ENCODE assay signal across 21 cellular contexts in genomic region chr10:19049577-19049976, GRCh38. TPM values are rescaled to one million over a fixed set of nuclear protein-coding genes. Genes with fewer than 3 reads are reported as not detected.
A peak's percentile ranks its signal among the peaks of the same experiment; 100 is the strongest.
DNase-seq lines count a peak whose midpoint lies in the region; ATAC-seq and TF ChIP-seq lines count a peak whose summit lies in the region.
"Had no signal": no experiment of that assay in that cellular context is flagged by ENCODE, and none has a peak within 500 bp of the region (broad histone marks: within the 10 kb centered on the region; RNA-seq: fewer than 3 reads in every experiment).

No MANE protein-coding gene starts in this region.

- H3K9ac ChIP-seq in neural cell (ENCODE audit: low read length): no peak overlapping the region

- H3F3A ChIP-seq in neural cell (ENCODE audit: insufficient read depth, low read length, poor library complexity, severe bottlenecking): no peaks in the 10 kb centered on the region

- H3K27me3 ChIP-seq in hepatocyte (no peaks in the 10 kb centered on the region), neural cell (ENCODE audit: insufficient read depth, low read depth, low read length) (no peaks in the 10 kb centered on the region)

- no peak for TF ChIP-seq RAD21 in neural cell (conservative IDR thresholded peaks at IDR 0.05)

- H3K4me3 ChIP-seq in hepatocyte (peak overlapping the region; percentile 19), neural cell (ENCODE audit: low read length) (no peak overlapping the region)

- H4K20me1 ChIP-seq in hepatocyte (ENCODE audit: insufficient read depth, poor library complexity, severe bottlenecking) (no peaks in the 10 kb centered on the region), neural cell (ENCODE audit: insufficient read depth) (no peaks in the 10 kb centered on the region)

- peak overlapping the region; percentile 80 for H3K27ac ChIP-seq in hepatocyte
- no peak overlapping the region for H3K27ac ChIP-seq in neural cell (ENCODE audit: low read length)
- no peak overlapping the region for H3K27ac ChIP-seq in caudate nucleus (ENCODE audit: low read depth, low read length)
- H3K27ac ChIP-seq: C4-2B had no signal

- H2AFZ ChIP-seq in hepatocyte (no peak overlapping the region), neural cell (ENCODE audit: low read depth, low read length) (no peak overlapping the region)

- H3K9me2 ChIP-seq in hepatocyte (replicated peaks; ENCODE audit: insufficient read depth) (no peaks in the 10 kb centered on the region), neural cell (ENCODE audit: insufficient read depth, low read length) (no peaks in the 10 kb centered on the region)

- no peaks in the 10 kb centered on the region for H3K4me1 ChIP-seq in hepatocyte (ENCODE audit: insufficient read depth)

- no peak for TF ChIP-seq CTCF in hepatocyte (IDR thresholded peaks at IDR 0.05; ENCODE audit: poor library complexity)
- TF ChIP-seq CTCF in neural cell (IDR thresholded peaks at IDR 0.05; ENCODE audit: poor library complexity, severe bottlenecking): no peak
- TF ChIP-seq CTCF in GM10266 (IDR thresholded peaks at IDR 0.05; ENCODE audit: control insufficient read depth, insufficient read depth, low read depth, missing control alignments): no peak

- no peak for TF ChIP-seq EP300 in neural cell (conservative IDR thresholded peaks at IDR 0.05; ENCODE audit: poor library complexity, severe bottlenecking)

- H3K9me3 ChIP-seq in hepatocyte (ENCODE audit: low read depth) (no peaks in the 10 kb centered on the region), neural cell (ENCODE audit: low read length) (no peaks in the 10 kb centered on the region)

- 71% methylated on average over 2 of the region's 2 CpGs for WGBS in hepatocyte (ENCODE audit: low lambda C conversion rate, missing lambda C conversion rate)

- no peak for ATAC-seq in GM19351 (IDR thresholded peaks at IDR 0.05; ENCODE audit: unreplicated experiment)
- ATAC-seq: HCT116 had no signal

- peak overlapping the region; percentile 63 for H3K4me2 ChIP-seq in hepatocyte
- H3K4me2 ChIP-seq in neural cell (ENCODE audit: low read length): peak overlapping the region; percentile 15

- H3K36me3 ChIP-seq in hepatocyte (replicated peaks; ENCODE audit: insufficient read depth, low read depth) (peaks cover 4% of the 10 kb centered on the region), neural cell (ENCODE audit: insufficient read depth, low read length) (no peaks in the 10 kb centered on the region)

- DNase-seq in HT-29 (ENCODE audit: low spot score): peak; percentile 21
- DNase-seq in hepatocyte (ENCODE audit: low spot score): peak; percentile 8
- DNase-seq in stimulated activated CD4-positive, alpha-beta T cell treated with anti-CD3 and anti-CD28 coated beads, Interleukin-4, amount 100 ng/mL, for 4 hours: no peak
- no peak for DNase-seq in GM10266 (ENCODE audit: extremely low spot score)
- no peak for DNase-seq in caudate nucleus (lab: John Stamatoyannopoulos, UW)
- DNase-seq: ACHN; AML-193; CD4-positive, alpha-beta T cell; DMS153; DMS79; GDM1; GOT3; H7; HFFc6 had no signal

- H3K79me2 ChIP-seq in hepatocyte (peaks cover 18% of the 10 kb centered on the region), neural cell (replicated peaks; ENCODE audit: insufficient read depth, low read length) (no peaks in the 10 kb centered on the region)

TF ChIP-seq in neural cell, 6 proteins besides CTCF, POLR2A, EP300 and RAD21:
- TF ChIP-seq REST (IDR thresholded peaks at IDR 0.05; ENCODE audit: borderline replicate concordance): no peak
- TF ChIP-seq MXI1 (conservative IDR thresholded peaks at IDR 0.05; ENCODE audit: poor library complexity, severe bottlenecking): no peak
- TF ChIP-seq EZH2 (IDR thresholded peaks at IDR 0.05; ENCODE audit: borderline replicate concordance, insufficient read depth, low read length, poor library complexity, severe bottlenecking): no peak
- TF ChIP-seq POLR2AphosphoS5 (IDR thresholded peaks at IDR 0.05): no peak
- TF ChIP-seq TAF1 (IDR thresholded peaks at IDR 0.05; ENCODE audit: low read depth): no peak
- no peak for TF ChIP-seq SMC3 (conservative IDR thresholded peaks at IDR 0.05; ENCODE audit: poor library complexity)

RNA-seq across cellular contexts. Expression of gene MALRD1, which starts 1.0 kb away (rescaled TPM):
- 0.64 and 0.68 TPM in 2 replicates for total RNA-seq in HT-29 (2014; rRNA removed; shearing (Covaris generic))
- 52.6 and 65.4 TPM in 2 replicates for total RNA-seq in hepatocyte
- 12.6 and 17.8 TPM in 2 replicates for polyA plus RNA-seq in hepatocyte
- polyA plus RNA-seq in neural cell: 0.21 TPM in 1 of 2 replicates, not detected in the other
- polyA minus RNA-seq in neural cell: 1.5 and 1.7 TPM in 2 replicates
- total RNA-seq: CD4-positive, alpha-beta T cell; Daoy; HFFc6; HT1080 had no signal
- polyA plus RNA-seq: BJ had no signal

Comparison
In these comparisons a context has a peak if more than half of its experiments do, and no peak if none do; other contexts are left out.
1. DNase-seq: peak in HT-29 (single experiment) and hepatocyte (single experiment); none in stimulated activated CD4-positive, alpha-beta T cell treated with anti-CD3 and anti-CD28 coated beads, Interleukin-4, amount 100 ng/mL, for 4 hours (0 of 2), GM10266 (single experiment) and caudate nucleus (0 of 61).
2. RNA of gene MALRD1, which starts 1.0 kb away (total RNA-seq): 52.6 to 65.4 TPM in hepatocyte; 0.64 to 0.68 TPM in HT-29; every median in the first group is over 10 times any median in the second.